Comparison of ENCODE assay signal across 9 cellular contexts in genomic region chr7:24727165-24728120, GRCh38. TPM values are rescaled to one million over a fixed set of nuclear protein-coding genes. Genes with fewer than 3 reads are reported as not detected.
DNase-seq lines count a peak whose midpoint lies in the region; ATAC-seq and TF ChIP-seq lines count a peak whose summit lies in the region.
"Had no signal": no experiment of that assay in that cellular context is flagged by ENCODE, and none has a peak within 500 bp of the region (broad histone marks: within the 10 kb centered on the region; RNA-seq: fewer than 3 reads in every experiment).

No MANE protein-coding gene starts in this region.

- ATAC-seq in GM18499 (IDR thresholded peaks at IDR 0.05; ENCODE audit: insufficient read depth, unreplicated experiment) (peak; percentile 62), GM21526 (IDR thresholded peaks at IDR 0.05; ENCODE audit: low FRiP score, unreplicated experiment) (peak; percentile 73), HG03457 (IDR thresholded peaks at IDR 0.05; ENCODE audit: unreplicated experiment) (peak; percentile 57), left colon (no peak)
- ATAC-seq in activated T-helper 17 cell treated with anti-CD3 and anti-CD28 coated beads, Interleukin-2, amount 50 U/mL, for 72 hours (replicated peaks) = no peak
- ATAC-seq in CD4-positive, alpha-beta T cell (ENCODE audit: poor library complexity) = no peak

- no peak for TF ChIP-seq CTCF in CD4-positive, alpha-beta T cell (IDR thresholded peaks at IDR 0.05)

- no peaks in the 10 kb centered on the region for H3K9me3 Mint-ChIP-seq in activated T-helper 17 cell treated with anti-CD3 and anti-CD28 coated beads, Interleukin-2, amount 50 U/mL, for 72 hours
- no peaks in the 10 kb centered on the region for H3K9me3 Mint-ChIP-seq in CD4-positive, alpha-beta T cell

- DNase-seq in cardiac septum (ENCODE audit: low spot score) = peak; percentile 61
- DNase-seq in left colon = no peak
- no peak for DNase-seq in NCI-H1930 (lab: John Stamatoyannopoulos, UW)
- DNase-seq in CD4-positive, alpha-beta T cell = no peak
- DNase-seq: naive thymus-derived CD8-positive, alpha-beta T cell had no signal

- H3K36me3 Mint-ChIP-seq in activated T-helper 17 cell treated with anti-CD3 and anti-CD28 coated beads, Interleukin-2, amount 50 U/mL, for 72 hours (ENCODE audit: low read depth) = no peaks in the 10 kb centered on the region
- no peaks in the 10 kb centered on the region for H3K36me3 Mint-ChIP-seq in CD4-positive, alpha-beta T cell (ENCODE audit: low read depth)

- intact Hi-C loops in cardiac septum (cut with DNase I) (no loop called here), left colon (cut with DNase I, micrococcal nuclease) (no loop called here)
- intact Hi-C loops in CD4-positive, alpha-beta T cell (cut with DNase I, micrococcal nuclease) = no loop called here

- peaks cover 3% of the 10 kb centered on the region for H3K27me3 ChIP-seq in CD4-positive, alpha-beta T cell (ENCODE audit: control insufficient read depth, insufficient read depth, low read length)

- no peak overlapping the region for H3K4me3 Mint-ChIP-seq in activated T-helper 17 cell treated with anti-CD3 and anti-CD28 coated beads, Interleukin-2, amount 50 U/mL, for 72 hours
- H3K4me3 Mint-ChIP-seq in CD4-positive, alpha-beta T cell = no peak overlapping the region

- H3K27me3 Mint-ChIP-seq in activated T-helper 17 cell treated with anti-CD3 and anti-CD28 coated beads, Interleukin-2, amount 50 U/mL, for 72 hours = peaks cover 25% of the 10 kb centered on the region
- H3K27me3 Mint-ChIP-seq in CD4-positive, alpha-beta T cell = peaks cover 8% of the 10 kb centered on the region

- no peak overlapping the region for H3K27ac Mint-ChIP-seq in activated T-helper 17 cell treated with anti-CD3 and anti-CD28 coated beads, Interleukin-2, amount 50 U/mL, for 72 hours
- H3K27ac Mint-ChIP-seq in CD4-positive, alpha-beta T cell = no peak overlapping the region

- CTCF ChIA-PET in CD4-positive, alpha-beta T cell (lab: Charles Lee) = no interaction called here

- H3K27ac ChIP-seq in CD4-positive, alpha-beta T cell (ENCODE audit: low read depth, low read length) = no peak overlapping the region

- peaks cover 14% of the 10 kb centered on the region for H3K4me1 Mint-ChIP-seq in activated T-helper 17 cell treated with anti-CD3 and anti-CD28 coated beads, Interleukin-2, amount 50 U/mL, for 72 hours
- H3K4me1 Mint-ChIP-seq in CD4-positive, alpha-beta T cell (ENCODE audit: low read depth) = peaks cover 23% of the 10 kb centered on the region

- no peaks in the 10 kb centered on the region for H3K9me3 ChIP-seq in CD4-positive, alpha-beta T cell (ENCODE audit: control insufficient read depth, low read length)

- POLR2A ChIA-PET in CD4-positive, alpha-beta T cell (lab: Charles Lee) = no interaction called here

RNA-seq across cellular contexts. Expression of gene GSDME, which starts 29.8 kb away (rescaled TPM):
- total RNA-seq in cardiac septum = 7.5 TPM
- total RNA-seq in activated T-helper 17 cell treated with anti-CD3 and anti-CD28 coated beads, Interleukin-2, amount 50 U/mL, for 72 hours = 1 to 10 TPM in 1 of 2 donors, under 1 TPM in 1; 0.50 to 1.6 TPM
- total RNA-seq in left colon = 1 to 10 TPM in 1 of 2 donors, under 1 TPM in 1; 0.85 to 1.8 TPM
- total RNA-seq in CD4-positive, alpha-beta T cell = under 1 TPM in 1 of 2 experiments, not detected in 1; 0.19 TPM

Comparison
In these comparisons a context has a peak if more than half of its experiments do, and no peak if none do; other contexts are left out.
1. ATAC-seq: peak in GM18499 (single experiment), GM21526 (single experiment) and HG03457 (single experiment); none in activated T-helper 17 cell treated with anti-CD3 and anti-CD28 coated beads, Interleukin-2, amount 50 U/mL, for 72 hours (single experiment), left colon (single experiment) and CD4-positive, alpha-beta T cell (single experiment).